ENCODE assay signal across 22 cellular contexts in genomic region chr12:124445121-124445718, GRCh38.
DNase-seq lines count a peak whose midpoint lies in the region; ATAC-seq and TF ChIP-seq lines count a peak whose summit lies in the region.
"Had no signal": no experiment of that assay in that cellular context is flagged by ENCODE, and none has a peak within 500 bp of the region (broad histone marks: within the 10 kb centered on the region; RNA-seq: fewer than 3 reads in every experiment).

No MANE protein-coding gene starts in this region.

- ATAC-seq in natural killer cell treated with Interleukin-12 subunit alpha and Interleukin-12 subunit beta and Interleukin-15 and Interleukin-18, amount 100 ng/mL, for 72 hours, result no peak
- ATAC-seq in natural killer cell (no peak), aorta (ENCODE audit: low FRiP score) (no peak), HG03432 (IDR thresholded peaks at IDR 0.05; ENCODE audit: unreplicated experiment) (no peak), HG03520 (IDR thresholded peaks at IDR 0.05; ENCODE audit: unreplicated experiment) (no peak)
- ATAC-seq: stimulated activated naive CD8-positive, alpha-beta T cell treated with anti-CD3 and anti-CD28 coated beads, Interleukin-15, Interleukin-2, amounts not matched to agents 100 U/mL and 50 U/mL, for 24 hours had no signal

- H3K4me3 ChIP-seq in mesenchymal stem cell (ENCODE audit: insufficient read depth in 1 of 2, low read depth in 1 of 2, low read length in 2 of 2) (no peak overlapping the region), aorta (ENCODE audit: low read length in 2 of 2) (no peak overlapping the region)
- H3K4me3 ChIP-seq: upper lobe of left lung had no signal

- no peak overlapping the region for H2BK120ac ChIP-seq in mesenchymal stem cell (ENCODE audit: low read depth, low read length)

- peaks cover 44% of the 10 kb centered on the region for H3K79me1 ChIP-seq in mesenchymal stem cell (replicated peaks; ENCODE audit: low read length, poor library complexity, severe bottlenecking)

- intact Hi-C loops in natural killer cell (cut with micrococcal nuclease), result no loop called here
- intact Hi-C loops in aorta (cut with DNase I), result no loop called here

- H4K91ac ChIP-seq in mesenchymal stem cell (ENCODE audit: low read length), result no peak overlapping the region

- no peak overlapping the region for H3K14ac ChIP-seq in mesenchymal stem cell (ENCODE audit: low read length in 2 of 2)

- no peak overlapping the region for H3K4me2 ChIP-seq in mesenchymal stem cell (ENCODE audit: low read length, poor library complexity, severe bottlenecking)

- no peak overlapping the region for H2AK5ac ChIP-seq in mesenchymal stem cell (ENCODE audit: low read length, severe bottlenecking)

- H3K27ac Mint-ChIP-seq in natural killer cell treated with Interleukin-12 subunit alpha and Interleukin-12 subunit beta and Interleukin-15 and Interleukin-18, amount 100 ng/mL, for 72 hours, result no peak overlapping the region
- H3K27ac Mint-ChIP-seq in natural killer cell, result no peak overlapping the region
- no peak overlapping the region for H3K27ac Mint-ChIP-seq in T-helper 2 cell treated with Interferon-gamma antibody and Interleukin-4, amounts not matched to agents 5 μg/mL and 100 μg/mL, for 36 hours

- H3K9me3 Mint-ChIP-seq in natural killer cell treated with Interleukin-12 subunit alpha and Interleukin-12 subunit beta and Interleukin-15 and Interleukin-18, amount 100 ng/mL, for 72 hours, result no peaks in the 10 kb centered on the region
- no peaks in the 10 kb centered on the region for H3K9me3 Mint-ChIP-seq in natural killer cell
- no peaks in the 10 kb centered on the region for H3K9me3 Mint-ChIP-seq in T-helper 2 cell treated with Interferon-gamma antibody and Interleukin-4, amounts not matched to agents 5 μg/mL and 100 μg/mL, for 36 hours
- H3K9me3 Mint-ChIP-seq: activated naive CD8-positive, alpha-beta T cell treated with anti-CD3 and anti-CD28 coated beads, Interleukin-2, amount 10 ng/mL, durations not matched to agents 7 days and 5 days; IgD-negative memory B cell; immature natural killer cell had no signal

- no peak overlapping the region for H2BK5ac ChIP-seq in mesenchymal stem cell (ENCODE audit: low read depth, low read length, poor library complexity, severe bottlenecking)

- no peak overlapping the region for H3K9ac ChIP-seq in mesenchymal stem cell (ENCODE audit: low read length)

- H3K9me3 ChIP-seq in mesenchymal stem cell (ENCODE audit: control insufficient read depth, low read length) (no peaks in the 10 kb centered on the region), aorta (ENCODE audit: control insufficient read depth, low read length) (no peaks in the 10 kb centered on the region)
- H3K9me3 ChIP-seq: upper lobe of left lung had no signal

- no peak overlapping the region for H2AFZ ChIP-seq in mesenchymal stem cell (ENCODE audit: low read depth, low read length)

- H3K27me3 ChIP-seq in mesenchymal stem cell (ENCODE audit: control insufficient read depth in 1 of 2, insufficient read depth in 1 of 2, low read length in 2 of 2) (no peaks in the 10 kb centered on the region), aorta (ENCODE audit: control insufficient read depth in 1 of 2, insufficient read depth in 2 of 2, low read length in 1 of 2) (no peaks in the 10 kb centered on the region)
- H3K27me3 ChIP-seq: upper lobe of left lung had no signal

- no peak overlapping the region for H3K4ac ChIP-seq in mesenchymal stem cell (ENCODE audit: low read depth in 1 of 2, low read length in 2 of 2)

- peak overlapping the region in 1 of 2 experiments; percentile 79 for H3K18ac ChIP-seq in mesenchymal stem cell (ENCODE audit: low read depth in 1 of 2, low read length in 2 of 2)

- peak; percentile 54 for DNase-seq in natural killer cell treated with Interleukin-12 subunit alpha and Interleukin-12 subunit beta and Interleukin-15 and Interleukin-18, amount 100 ng/mL, for 72 hours (ENCODE audit: low spot score)
- DNase-seq in natural killer cell (no peak), cerebellum (ENCODE audit: low spot score) (peak; percentile 69), mesenchymal stem cell (no peak), aorta (peak; percentile 37 to 71)
- no peak for DNase-seq in T-helper 2 cell treated with Interferon-gamma antibody and Interleukin-4, amounts not matched to agents 5 μg/mL and 100 μg/mL, for 36 hours (ENCODE audit: low spot score)
- DNase-seq: ACHN; activated CD4-positive, CD25-positive, alpha-beta regulatory T cell treated with anti-CD3 and anti-CD28 coated beads, Interleukin-2, amount 50 U/mL, for 72 hours; activated naive CD8-positive, alpha-beta T cell treated with anti-CD3 and anti-CD28 coated beads, Interleukin-2, amount 10 ng/mL, durations not matched to agents 7 days and 5 days; CD4-positive, alpha-beta memory T cell; DMS79 treated with DMSO at 0.1 percent for 48 hours; effector CD4-positive, alpha-beta T cell; immature natural killer cell; MV-4-11; NCI-H2029; OCI-M1; stimulated activated naive CD8-positive, alpha-beta T cell treated with anti-CD3 and anti-CD28 coated beads, Interleukin-15, Interleukin-2, amounts not matched to agents 100 U/mL and 50 U/mL, for 24 hours; T-helper 9 cell had no signal

- H3K36me3 Mint-ChIP-seq in natural killer cell treated with Interleukin-12 subunit alpha and Interleukin-12 subunit beta and Interleukin-15 and Interleukin-18, amount 100 ng/mL, for 72 hours, result peaks cover 11% of the 10 kb centered on the region
- H3K36me3 Mint-ChIP-seq in natural killer cell, result peaks cover 7% of the 10 kb centered on the region
- H3K36me3 Mint-ChIP-seq in T-helper 2 cell treated with Interferon-gamma antibody and Interleukin-4, amounts not matched to agents 5 μg/mL and 100 μg/mL, for 36 hours (ENCODE audit: low read depth), result peaks cover 20% of the 10 kb centered on the region
- H3K36me3 Mint-ChIP-seq: IgD-negative memory B cell had no signal

- H3K27me3 Mint-ChIP-seq in natural killer cell treated with Interleukin-12 subunit alpha and Interleukin-12 subunit beta and Interleukin-15 and Interleukin-18, amount 100 ng/mL, for 72 hours, result no peaks in the 10 kb centered on the region
- H3K27me3 Mint-ChIP-seq in natural killer cell (ENCODE audit: low read depth in 2 of 2), result no peaks in the 10 kb centered on the region
- H3K27me3 Mint-ChIP-seq in T-helper 2 cell treated with Interferon-gamma antibody and Interleukin-4, amounts not matched to agents 5 μg/mL and 100 μg/mL, for 36 hours (ENCODE audit: low read depth), result no peaks in the 10 kb centered on the region
- H3K27me3 Mint-ChIP-seq: activated naive CD8-positive, alpha-beta T cell treated with anti-CD3 and anti-CD28 coated beads, Interleukin-2, amount 10 ng/mL, durations not matched to agents 7 days and 5 days; CD4-positive, alpha-beta memory T cell; IgD-negative memory B cell had no signal

- H2BK12ac ChIP-seq in mesenchymal stem cell (ENCODE audit: low read length in 2 of 2), result peak overlapping the region in 1 of 2 experiments; percentile 78

- H3K4me1 ChIP-seq in mesenchymal stem cell (ENCODE audit: control insufficient read depth, insufficient read depth, low read depth, low read length) (peaks cover 48% of the 10 kb centered on the region), aorta (ENCODE audit: control insufficient read depth in 1 of 2, insufficient read depth in 2 of 2, low read length in 2 of 2) (peaks cover 0 to 4% of the 10 kb centered on the region in 2 donors)

- H3K36me3 ChIP-seq in mesenchymal stem cell (ENCODE audit: control insufficient read depth in 1 of 2, insufficient read depth in 2 of 2, low read depth in 1 of 2, low read length in 2 of 2) (peaks cover 77 to 83% of the 10 kb centered on the region in 2 experiments), aorta (ENCODE audit: control insufficient read depth in 1 of 2, insufficient read depth in 2 of 2, low read length in 1 of 2) (no peaks in the 10 kb centered on the region)

- TF ChIP-seq CTCF in natural killer cell (IDR thresholded peaks at IDR 0.05), result no peak

- H3K4me1 Mint-ChIP-seq in natural killer cell treated with Interleukin-12 subunit alpha and Interleukin-12 subunit beta and Interleukin-15 and Interleukin-18, amount 100 ng/mL, for 72 hours (ENCODE audit: low read depth in 2 of 2), result peaks cover 29 to 47% of the 10 kb centered on the region in 2 donors
- H3K4me1 Mint-ChIP-seq in natural killer cell, result peaks cover 53 to 55% of the 10 kb centered on the region in 2 donors
- peaks cover 3% of the 10 kb centered on the region for H3K4me1 Mint-ChIP-seq in T-helper 2 cell treated with Interferon-gamma antibody and Interleukin-4, amounts not matched to agents 5 μg/mL and 100 μg/mL, for 36 hours (ENCODE audit: low read depth)

- H3K4me3 Mint-ChIP-seq in natural killer cell treated with Interleukin-12 subunit alpha and Interleukin-12 subunit beta and Interleukin-15 and Interleukin-18, amount 100 ng/mL, for 72 hours, result no peak overlapping the region
- no peak overlapping the region for H3K4me3 Mint-ChIP-seq in natural killer cell
- H3K4me3 Mint-ChIP-seq in T-helper 2 cell treated with Interferon-gamma antibody and Interleukin-4, amounts not matched to agents 5 μg/mL and 100 μg/mL, for 36 hours, result no peak overlapping the region
- H3K4me3 Mint-ChIP-seq: activated naive CD8-positive, alpha-beta T cell treated with anti-CD3 and anti-CD28 coated beads, Interleukin-2, amount 10 ng/mL, durations not matched to agents 7 days and 5 days; CD4-positive, alpha-beta memory T cell; IgD-negative memory B cell; immature natural killer cell had no signal

- H3K27ac ChIP-seq in mesenchymal stem cell (ENCODE audit: low read length, poor library complexity, severe bottlenecking), result no peak overlapping the region
- no peak overlapping the region for H3K27ac ChIP-seq in aorta (ENCODE audit: low read depth in 1 of 2, low read length in 2 of 2)
- H3K27ac ChIP-seq: upper lobe of left lung had no signal

- no peak overlapping the region for H4K8ac ChIP-seq in mesenchymal stem cell (ENCODE audit: low read length)

- 91% methylated on average over 39 of the region's 39 CpGs for WGBS in mesenchymal stem cell
- 82 to 85% methylated on average over 39 of the region's 39 CpGs for WGBS in aorta, 2 donors

- no peak overlapping the region for H3K23ac ChIP-seq in mesenchymal stem cell (ENCODE audit: low read length in 2 of 2)

- peak overlapping the region; percentile 60 for H2BK15ac ChIP-seq in mesenchymal stem cell (ENCODE audit: low read depth, poor library complexity, severe bottlenecking)

Comparison
In these comparisons a context has a peak if more than half of its experiments do, and no peak if none do; other contexts are left out.
1. DNase-seq: peak in natural killer cell treated with Interleukin-12 subunit alpha and Interleukin-12 subunit beta and Interleukin-15 and Interleukin-18, amount 100 ng/mL, for 72 hours (single experiment), cerebellum (single experiment) and aorta (2 of 2); none in natural killer cell (single experiment), mesenchymal stem cell (single experiment) and T-helper 2 cell treated with Interferon-gamma antibody and Interleukin-4, amounts not matched to agents 5 μg/mL and 100 μg/mL, for 36 hours (single experiment).